In genomic region chr2:239934571-239935171, GRCh38 we compare ENCODE assay signal across 8 cellular contexts.
DNase-seq lines count a peak whose midpoint lies in the region; ATAC-seq and TF ChIP-seq lines count a peak whose summit lies in the region.

No MANE protein-coding gene starts in this region.

- H3K27ac ChIP-seq in fibroblast of lung (ENCODE audit: insufficient read depth, low read length), result no peak overlapping the region
- H3K27ac ChIP-seq in thyroid gland, result no peak overlapping the region

- peaks cover 14% of the 10 kb centered on the region for H3K27me3 Mint-ChIP-seq in nephron progenitor cell (ENCODE audit: low read depth, poor library complexity)

- no peak for TF ChIP-seq POLR2A in thyroid gland (IDR thresholded peaks at IDR 0.05)

- 41% methylated on average over 18 to 19 of the region's 19 CpGs for WGBS in thyroid gland, 2 donors

- no peak overlapping the region for H3K4me2 ChIP-seq in fibroblast of lung (ENCODE audit: extremely low read depth, insufficient read depth, low read length)

- no peak overlapping the region for H3K27ac Mint-ChIP-seq in nephron progenitor cell

- H3K4me1 ChIP-seq in fibroblast of lung (ENCODE audit: control insufficient read depth, extremely low read depth, insufficient read depth, low read length), result no peaks in the 10 kb centered on the region
- H3K4me1 ChIP-seq in thyroid gland, result no peaks in the 10 kb centered on the region

- H3K9ac ChIP-seq in fibroblast of lung (ENCODE audit: insufficient read depth, low read length), result no peak overlapping the region

- H3K9me3 Mint-ChIP-seq in nephron progenitor cell, result no peaks in the 10 kb centered on the region

- DNase-seq in NCI-H524 (lab: John Stamatoyannopoulos, UW), result peak; percentile 29 to 67
- no peak for DNase-seq in NCI-H524 treated with DMSO at 0.1 percent for 48 hours (lab: John Stamatoyannopoulos, UW)
- DNase-seq in NCI-H82 treated with DMSO at 0.1 percent for 48 hours (lab: John Stamatoyannopoulos, UW; ENCODE audit: unreplicated experiment), result peak; percentile 14
- peak; percentile 38 for DNase-seq in activated T-cell treated with anti-CD3 and anti-CD28 coated beads for 4 hours
- peak in 1 of 2 donors; percentile 49 for DNase-seq in fibroblast of lung (ENCODE audit: low read depth in 2 of 2)
- peak; percentile 76 for DNase-seq in nephron progenitor cell
- peak; percentile 46 to 60 for DNase-seq in thyroid gland

- H2AFZ ChIP-seq in fibroblast of lung (ENCODE audit: low read length), result no peak overlapping the region

- H4K20me1 ChIP-seq in fibroblast of lung (ENCODE audit: control insufficient read depth, extremely low read depth, insufficient read depth, low read length), result no peaks in the 10 kb centered on the region

- H3K36me3 ChIP-seq in fibroblast of lung (ENCODE audit: control insufficient read depth, insufficient read depth, low read length) (no peaks in the 10 kb centered on the region), thyroid gland (no peaks in the 10 kb centered on the region)

- peak; percentile 36 to 75 for TF ChIP-seq CTCF in fibroblast of lung (conservative IDR thresholded peaks at IDR 0.05 in 1 of 2, IDR thresholded peaks at IDR 0.05 in 1 of 2; ENCODE audit: low read depth in 1 of 2, low read length in 2 of 2)
- TF ChIP-seq CTCF in nephron progenitor cell (IDR thresholded peaks at IDR 0.05), result peak; percentile 80
- TF ChIP-seq CTCF in thyroid gland (IDR thresholded peaks at IDR 0.05), result peak in 5 of 6 experiments; percentile 35 to 61 (median 40)

- H3K27me3 ChIP-seq in fibroblast of lung (ENCODE audit: control insufficient read depth, insufficient read depth, low read length) (no peaks in the 10 kb centered on the region), thyroid gland (no peaks in the 10 kb centered on the region)

- no peaks in the 10 kb centered on the region for H3K9me3 ChIP-seq in fibroblast of lung (ENCODE audit: control insufficient read depth, insufficient read depth, low read depth, low read length)
- H3K9me3 ChIP-seq in thyroid gland, result no peaks in the 10 kb centered on the region

- ATAC-seq in GM18861 (IDR thresholded peaks at IDR 0.05; ENCODE audit: unreplicated experiment), result no peak

- H3K36me3 Mint-ChIP-seq in nephron progenitor cell (ENCODE audit: low read depth), result peaks cover 4% of the 10 kb centered on the region

- H3K79me2 ChIP-seq in fibroblast of lung (ENCODE audit: control insufficient read depth, insufficient read depth, low read length), result no peaks in the 10 kb centered on the region

- intact Hi-C loops in thyroid gland (cut with DNase I), result no loop called here

- peaks cover 7% of the 10 kb centered on the region for H3K4me1 Mint-ChIP-seq in nephron progenitor cell

- no peak overlapping the region for H3K4me3 ChIP-seq in fibroblast of lung (replicated peaks in 1 of 4; ENCODE audit: control extremely low read depth in 1 of 4, insufficient read depth in 1 of 4, low read depth in 3 of 4, low read length in 4 of 4)
- H3K4me3 ChIP-seq in thyroid gland (replicated peaks in 1 of 3), result no peak overlapping the region

- no peak overlapping the region for H3K4me3 Mint-ChIP-seq in nephron progenitor cell
